Comparison of ENCODE assay signal across 24 cellular contexts in genomic region chr2:19127616-19128015, GRCh38.
"Had no signal": no experiment of that assay in that cellular context is flagged by ENCODE, and none has a peak within 500 bp of the region (broad histone marks: within the 10 kb centered on the region; RNA-seq: fewer than 3 reads in every experiment).

No MANE protein-coding gene starts in this region.

- H3K9me3 Mint-ChIP-seq: nephron progenitor cell, type B pancreatic cell had no signal

- H3K79me2 ChIP-seq: hepatocyte had no signal

- ATAC-seq: foreskin keratinocyte; gastroesophageal sphincter; heart left ventricle; left lobe of liver; naive thymus-derived CD8-positive, alpha-beta T cell; pancreas; right lobe of liver; stimulated activated naive CD8-positive, alpha-beta T cell treated with anti-CD3 and anti-CD28 coated beads, Interleukin-15, amount 100 ng/mL, for 72 hours had no signal

- H3K27ac Mint-ChIP-seq: naive thymus-derived CD8-positive, alpha-beta T cell; nephron progenitor cell; stimulated activated naive CD8-positive, alpha-beta T cell treated with anti-CD3 and anti-CD28 coated beads, Interleukin-15, amount 100 ng/mL, for 72 hours; type B pancreatic cell had no signal

- H2AFZ ChIP-seq: hepatocyte had no signal

- H3K9me3 ChIP-seq: esophagus muscularis mucosa, gastroesophageal sphincter, heart left ventricle, neutrophil, pancreas, right lobe of liver, suprapubic skin had no signal

- H3K4me2 ChIP-seq: hepatocyte had no signal

- H3K4me1 ChIP-seq: right lobe of liver had no signal

- DNase-seq: dermis blood vessel endothelial cell; effector memory CD4-positive, alpha-beta T cell; foreskin keratinocyte; heart left ventricle; kidney; mammary epithelial cell; naive thymus-derived CD8-positive, alpha-beta T cell; nephron progenitor cell; pancreas; right lobe of liver; small intestine; stimulated activated CD4-positive, alpha-beta T cell treated with anti-CD3 and anti-CD28 coated beads, Interleukin-15, amount 100 ng/mL, for 24 hours; stimulated activated CD4-positive, alpha-beta T cell treated with anti-CD3 and anti-CD28 coated beads, Interleukin-4, amount 100 ng/mL, for 1 hour; stimulated activated CD8-positive, alpha-beta memory T cell treated with anti-CD3 and anti-CD28 coated beads, Interleukin-4, amount 100 ng/mL, for 48 hours; stimulated activated naive CD4-positive, alpha-beta T cell; stimulated activated naive CD8-positive, alpha-beta T cell treated with anti-CD3 and anti-CD28 coated beads, Interleukin-15, amount 100 ng/mL, for 72 hours had no signal

- H3K4me3 ChIP-seq: coronary artery, esophagus muscularis mucosa, gastroesophageal sphincter, heart left ventricle, hepatocyte, pancreas, right lobe of liver, suprapubic skin had no signal

- H3K36me3 Mint-ChIP-seq: type B pancreatic cell had no signal

- H3K27me3 ChIP-seq: esophagus muscularis mucosa, foreskin keratinocyte, gastroesophageal sphincter, heart left ventricle, hepatocyte, neutrophil, pancreas, right lobe of liver, suprapubic skin had no signal

- H3K27ac ChIP-seq: coronary artery, esophagus muscularis mucosa, foreskin keratinocyte, gastroesophageal sphincter, heart left ventricle, hepatocyte, neutrophil, pancreas, right lobe of liver, suprapubic skin had no signal

- H3K36me3 ChIP-seq: esophagus muscularis mucosa, gastroesophageal sphincter, heart left ventricle, neutrophil, pancreas, right lobe of liver, suprapubic skin had no signal

- H3K4me3 Mint-ChIP-seq: naive thymus-derived CD8-positive, alpha-beta T cell; nephron progenitor cell; stimulated activated naive CD8-positive, alpha-beta T cell treated with anti-CD3 and anti-CD28 coated beads, Interleukin-15, amount 100 ng/mL, for 72 hours; type B pancreatic cell had no signal

- H3K27me3 Mint-ChIP-seq: naive thymus-derived CD8-positive, alpha-beta T cell; stimulated activated naive CD8-positive, alpha-beta T cell treated with anti-CD3 and anti-CD28 coated beads, Interleukin-15, amount 100 ng/mL, for 72 hours; type B pancreatic cell had no signal
